ENCODE assay signal across 34 cellular contexts in genomic region chr6:114171473-114171872, GRCh38.
A peak's percentile ranks its signal among the peaks of the same experiment; 100 is the strongest.
DNase-seq lines count a peak whose midpoint lies in the region; ATAC-seq, FAIRE-seq and TF ChIP-seq lines count a peak whose summit lies in the region.
"Had no signal": no experiment of that assay in that cellular context is flagged by ENCODE, and none has a peak within 500 bp of the region (broad histone marks: within the 10 kb centered on the region; RNA-seq: fewer than 3 reads in every experiment).

No MANE protein-coding gene starts in this region.

- FAIRE-seq in HepG2 (lab: Jason Lieb, UNC), result no peak
- FAIRE-seq: A204.1, A549, D721Med had no signal

- H3K4me3 ChIP-seq in cardiac muscle cell, result no peak overlapping the region
- peak overlapping the region in 1 of 3 experiments; percentile 2; a peak in 1 of 6 replicates for H3K4me3 ChIP-seq in HepG2 (replicated peaks in 1 of 3; ENCODE audit: insufficient read depth in 1 of 3, low read depth in 2 of 3, low read length in 3 of 3)
- H3K4me3 ChIP-seq in right lobe of liver, result no peak overlapping the region
- H3K4me3 ChIP-seq: A549; BLaER1; BLaER1 treated with 17β-estradiol and CSF1 and Interleukin-3, amounts not matched to agents 10 nM and 100 nM had no signal

- H2BK12ac ChIP-seq in H9 (ENCODE audit: insufficient read length, low read depth, low read length), result no peak overlapping the region

- BruUV-seq in HepG2 (replicated peaks; lab: Mats Ljungman, UMichigan), result no TSS peak

- TF ChIP-seq CTCF in cardiac muscle cell (IDR thresholded peaks at IDR 0.05; ENCODE audit: low read depth, low read length), result no peak
- TF ChIP-seq CTCF in HepG2 (CRISPR knock-in tag; IDR thresholded peaks at IDR 0.05), result no peak
- no peak for TF ChIP-seq CTCF in right lobe of liver (IDR thresholded peaks at IDR 0.05)
- TF ChIP-seq CTCF in H9 (conservative IDR thresholded peaks at IDR 0.05), result no peak

- no peak overlapping the region for H2BK120ac ChIP-seq in H9 (ENCODE audit: low read depth, low read length, poor library complexity, severe bottlenecking)

- no peak for ATAC-seq in left cardiac atrium
- ATAC-seq in HepG2, result no peak
- ATAC-seq in right lobe of liver, result no peak
- ATAC-seq: A549; CD8-positive, alpha-beta T cell had no signal

- 94% methylated on average over 4 of the region's 4 CpGs for WGBS in HepG2 (ENCODE audit: low lambda C conversion rate)
- 80% methylated on average over 4 of the region's 4 CpGs for WGBS in right lobe of liver (ENCODE audit: insufficient coverage, low coverage, low lambda C conversion rate, missing lambda C conversion rate)
- WGBS in H9 (ENCODE audit: extremely low coverage, insufficient read length, low lambda C conversion rate), result no CpG with 5 or more reads among the region's 4 CpGs

- no peaks in the 10 kb centered on the region for H3K23me2 ChIP-seq in H9 (ENCODE audit: insufficient read length, low read depth, low read length, poor library complexity, severe bottlenecking)

- H3K27ac Mint-ChIP-seq in H9, result peak overlapping the region in 2 of 3 experiments; percentile 28 to 33; a peak in 2 of 7 replicates
- H3K27ac Mint-ChIP-seq: B cell; CD14-positive monocyte; CD4-positive, alpha-beta memory T cell; CD4-positive, alpha-beta T cell; CD4-positive, CD25-positive, alpha-beta regulatory T cell; CD8-positive, alpha-beta memory T cell; CD8-positive, alpha-beta T cell had no signal

- no peak for TF ChIP-seq RAD21 in HepG2 (CRISPR knock-in tag; IDR thresholded peaks at IDR 0.05)

- H4K91ac ChIP-seq in H9 (ENCODE audit: insufficient read length, low read depth, low read length), result no peak overlapping the region

- intact Hi-C loops in left cardiac atrium (cut with DNase I) (no loop called here), HepG2 (cut with micrococcal nuclease; ENCODE audit: unreplicated experiment) (loop anchor here (5.0 kb wide), 1 partner anchor 171 kb away; the partner anchor contains the start of gene HS3ST5), right lobe of liver (cut with DNase I) (no loop called here)

- no peak overlapping the region for H3K4me3 Mint-ChIP-seq in H9
- H3K4me3 Mint-ChIP-seq: B cell; CD14-positive monocyte; CD4-positive, alpha-beta memory T cell; CD4-positive, alpha-beta T cell; CD4-positive, CD25-positive, alpha-beta regulatory T cell; CD8-positive, alpha-beta memory T cell; CD8-positive, alpha-beta T cell had no signal

- H3K27ac ChIP-seq in cardiac muscle cell (peak overlapping the region; percentile 81), HepG2 (ENCODE audit: extremely low read length, insufficient read depth, low read length) (peak overlapping the region; percentile 99), right lobe of liver (no peak overlapping the region), H9 (ENCODE audit: insufficient read length, low read depth, low read length) (no peak overlapping the region)
- H3K27ac ChIP-seq: 22Rv1; A549; BLaER1; BLaER1 treated with 17β-estradiol and CSF1 and Interleukin-3, amounts not matched to agents 10 nM and 100 nM; C4-2B had no signal

- H3K79me1 ChIP-seq in H9 (ENCODE audit: insufficient read depth, low read depth, low read length, poor library complexity, severe bottlenecking), result no peaks in the 10 kb centered on the region

- no peak overlapping the region for H3K23ac ChIP-seq in H9 (ENCODE audit: insufficient read length, low read depth, low read length)

- no peaks in the 10 kb centered on the region for H3K9me3 ChIP-seq in cardiac muscle cell (ENCODE audit: low read depth)
- H3K9me3 ChIP-seq in HepG2 (ENCODE audit: low read length), result no peaks in the 10 kb centered on the region
- no peaks in the 10 kb centered on the region for H3K9me3 ChIP-seq in right lobe of liver
- no peaks in the 10 kb centered on the region for H3K9me3 ChIP-seq in H9 (ENCODE audit: control insufficient read depth, low read depth, low read length)
- H3K9me3 ChIP-seq: A549; BE2C; BLaER1; BLaER1 treated with 17β-estradiol and CSF1 and Interleukin-3, amounts not matched to agents 10 nM and 100 nM; Caco-2 had no signal

- no peak overlapping the region for H3K4ac ChIP-seq in H9 (ENCODE audit: low read depth, low read length)

- H3K79me2 ChIP-seq in HepG2 (ENCODE audit: insufficient read depth, low read length), result peaks cover 3% of the 10 kb centered on the region
- H3K79me2 ChIP-seq in H9 (ENCODE audit: insufficient read depth, low read length), result no peaks in the 10 kb centered on the region

- H4K20me1 ChIP-seq in HepG2 (ENCODE audit: insufficient read depth, low read length) (no peaks in the 10 kb centered on the region), H9 (ENCODE audit: control insufficient read depth, insufficient read depth, insufficient read length) (no peaks in the 10 kb centered on the region)
- H4K20me1 ChIP-seq: BLaER1; BLaER1 treated with 17β-estradiol and CSF1 and Interleukin-3, amounts not matched to agents 10 nM and 100 nM had no signal

- H3K36me3 ChIP-seq in cardiac muscle cell (no peaks in the 10 kb centered on the region), HepG2 (replicated peaks in 1 of 2; ENCODE audit: control insufficient read depth in 1 of 2, insufficient read depth in 2 of 2, low read length in 2 of 2) (no peaks in the 10 kb centered on the region; a peak in 1 of 5 replicates), right lobe of liver (no peaks in the 10 kb centered on the region)
- H3K36me3 ChIP-seq: BLaER1; BLaER1 treated with 17β-estradiol and CSF1 and Interleukin-3, amounts not matched to agents 10 nM and 100 nM had no signal

- no peak overlapping the region for H2BK5ac ChIP-seq in H9 (ENCODE audit: insufficient read length, low read length)

- no peak overlapping the region for H2BK20ac ChIP-seq in H9 (ENCODE audit: low read depth, low read length, poor library complexity, severe bottlenecking)

- peak overlapping the region; percentile 60; the same call in 1 of the 2 replicates for H3K9ac ChIP-seq in HepG2 (ENCODE audit: insufficient read depth, low read depth, low read length)
- H3K9ac ChIP-seq in H9 (ENCODE audit: extremely low read depth, insufficient read length, low read length), result no peak overlapping the region
- H3K9ac ChIP-seq: BLaER1; BLaER1 treated with 17β-estradiol and CSF1 and Interleukin-3, amounts not matched to agents 10 nM and 100 nM had no signal

- DNase-seq in cardiac muscle cell (ENCODE audit: low read depth in 1 of 2, low spot score in 1 of 2), result no peak
- no peak for DNase-seq in left cardiac atrium
- DNase-seq in HepG2 (ENCODE audit: low spot score), result no peak
- DNase-seq in right lobe of liver, result no peak
- no peak for DNase-seq in H9
- no peak for DNase-seq in activated CD4-positive, CD25-positive, alpha-beta regulatory T cell (lab: John Stamatoyannopoulos, UW)
- DNase-seq: 8988T; ACHN; AML-193; BE2C; C1 segment of cervical spinal cord; Caco-2; Calu3; CD4-positive, alpha-beta memory T cell; CD4-positive, alpha-beta T cell; CD4-positive, CD25-positive, alpha-beta regulatory T cell; CD8-positive, alpha-beta memory T cell; CD8-positive, alpha-beta T cell; COR-L47; DMS153; DMS53; DMS79; DMS79 treated with DMSO at 0.1 percent for 48 hours; DND-41; EL had no signal

- H3K4me1 Mint-ChIP-seq in H9, result peaks cover 43 to 69% of the 10 kb centered on the region in 2 experiments
- H3K4me1 Mint-ChIP-seq: B cell; CD14-positive monocyte; CD4-positive, CD25-positive, alpha-beta regulatory T cell; CD8-positive, alpha-beta memory T cell had no signal

- H4K5ac ChIP-seq in H9 (ENCODE audit: insufficient read length, low read depth, low read length), result no peak overlapping the region

- H4K8ac ChIP-seq in H9 (replicated peaks; ENCODE audit: insufficient read length, low read depth, low read length), result no peak overlapping the region

- no peak overlapping the region for H3K14ac ChIP-seq in H9 (ENCODE audit: insufficient read depth, low read length)

- TF ChIP-seq EP300 in HepG2 (IDR thresholded peaks at IDR 0.05; ENCODE audit: low read depth in 2 of 2, low read length in 2 of 2), result no peak
- TF ChIP-seq EP300 in HepG2 (CRISPR knock-in tag; IDR thresholded peaks at IDR 0.05; ENCODE audit: borderline replicate concordance), result no peak

- H3K9me3 Mint-ChIP-seq in H9, result no peaks in the 10 kb centered on the region
- H3K9me3 Mint-ChIP-seq: CD4-positive, alpha-beta T cell; CD8-positive, alpha-beta T cell had no signal

- H3K4me2 ChIP-seq in HepG2 (ENCODE audit: low read depth, low read length) (peak overlapping the region; percentile 87), H9 (ENCODE audit: insufficient read depth, insufficient read length, low read length) (no peak overlapping the region)
- H3K4me2 ChIP-seq: A549; BLaER1; BLaER1 treated with 17β-estradiol and CSF1 and Interleukin-3, amounts not matched to agents 10 nM and 100 nM had no signal

- no peak for TF ChIP-seq POLR2A in HepG2 (IDR thresholded peaks at IDR 0.05; ENCODE audit: insufficient read depth in 1 of 2, low read depth in 2 of 2, low read length in 2 of 2)
- TF ChIP-seq POLR2A in right lobe of liver (IDR thresholded peaks at IDR 0.05), result no peak

- H3T11ph ChIP-seq in H9 (ENCODE audit: low read length), result no peak overlapping the region

- no peak overlapping the region for H2AFZ ChIP-seq in HepG2 (ENCODE audit: low read length)
- no peak overlapping the region for H2AFZ ChIP-seq in H9 (ENCODE audit: low read length)

- H3K36me3 Mint-ChIP-seq in H9 (ENCODE audit: insufficient read depth in 1 of 3, low read depth in 3 of 3), result peaks cover 0 to 19% (median 15%) of the 10 kb centered on the region in 3 experiments; a peak in 3 of 7 replicates
- H3K36me3 Mint-ChIP-seq: CD14-positive monocyte; CD4-positive, alpha-beta memory T cell; CD4-positive, CD25-positive, alpha-beta regulatory T cell; CD8-positive, alpha-beta memory T cell; CD8-positive, alpha-beta T cell had no signal

- H2BK15ac ChIP-seq in H9 (ENCODE audit: low read depth, low read length), result no peak overlapping the region

- H3K56ac ChIP-seq in H9 (ENCODE audit: insufficient read length, low read depth, low read length), result no peak overlapping the region

- in situ Hi-C loops in HepG2 (cut with HindIII; ENCODE audit: extremely low pct_ligation_motif_present, low pct_unique_long_range_greater_than_20kb), result no loop called here

- H3K18ac ChIP-seq in H9 (ENCODE audit: insufficient read length, low read depth, low read length), result no peak overlapping the region

- H2AK5ac ChIP-seq in H9 (ENCODE audit: insufficient read length, low read length), result no peak overlapping the region

- H3K4me1 ChIP-seq in cardiac muscle cell (ENCODE audit: low read depth), result peaks cover 35% of the 10 kb centered on the region
- H3K4me1 ChIP-seq in HepG2 (ENCODE audit: insufficient read depth, low read length), result peaks cover 69% of the 10 kb centered on the region
- peaks cover 0 to 4% (median 0%) of the 10 kb centered on the region in 4 donors for H3K4me1 ChIP-seq in right lobe of liver
- H3K4me1 ChIP-seq in H9 (ENCODE audit: insufficient read depth, low read length), result no peaks in the 10 kb centered on the region
- H3K4me1 ChIP-seq: A549 had no signal

- H3K27me3 ChIP-seq in cardiac muscle cell (no peaks in the 10 kb centered on the region), HepG2 (ENCODE audit: control insufficient read depth in 1 of 2, insufficient read depth in 2 of 2, low read length in 2 of 2) (no peaks in the 10 kb centered on the region; a peak in 1 of 5 replicates), right lobe of liver (no peaks in the 10 kb centered on the region), H9 (ENCODE audit: insufficient read depth, low read length) (no peaks in the 10 kb centered on the region)
- H3K27me3 ChIP-seq: BE2C; BLaER1; BLaER1 treated with 17β-estradiol and CSF1 and Interleukin-3, amounts not matched to agents 10 nM and 100 nM had no signal

- CTCF ChIA-PET in HepG2 (lab: Yijun Ruan, JAX; ENCODE audit: low intra/inter-chr PET ratio, low total read pairs), result no interaction called here

- H3K27me3 Mint-ChIP-seq in H9 (ENCODE audit: low read depth), result no peaks in the 10 kb centered on the region
- H3K27me3 Mint-ChIP-seq: B cell; CD4-positive, alpha-beta T cell; CD4-positive, CD25-positive, alpha-beta regulatory T cell; CD8-positive, alpha-beta memory T cell had no signal

- POLR2A ChIA-PET in HepG2 (lab: Yijun Ruan, JAX), result interaction anchor here (1.0 to 6.5 kb wide), 3 partner anchors 27 to 169 kb away, joined by 3 to 72 read pairs (median 3); no protein-coding TSS in a partner anchor

Comparison
In these comparisons a context has a peak if more than half of its experiments do, and no peak if none do; other contexts are left out.
1. H3K27ac ChIP-seq: peak in cardiac muscle cell (single experiment) and HepG2 (single experiment); none in right lobe of liver (0 of 3) and H9 (single experiment).